ENCODE assay signal across 24 cellular contexts in the genomic region with DNA sequence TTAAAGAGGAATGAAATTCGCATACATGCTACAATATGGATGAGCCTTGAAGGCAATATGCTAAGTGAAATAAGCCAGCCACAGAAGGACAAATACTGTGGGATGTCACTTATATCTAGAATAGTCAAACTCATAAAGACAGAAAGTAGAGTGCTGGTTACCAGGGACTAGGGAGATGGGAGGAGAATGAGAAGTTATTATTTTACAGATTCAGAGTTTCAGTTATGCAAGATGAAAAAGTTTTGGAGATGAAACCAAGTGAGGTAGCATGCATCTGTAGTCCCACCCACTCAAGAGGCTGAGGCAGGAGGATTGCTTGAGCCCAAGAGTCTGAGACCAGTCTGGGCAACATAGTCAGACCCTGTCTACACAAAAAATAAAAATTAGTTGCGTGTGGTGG.
DNase-seq lines count a peak whose midpoint lies in the region; ATAC-seq, FAIRE-seq and TF ChIP-seq lines count a peak whose summit lies in the region.
"Had no signal": no experiment of that assay in that cellular context is flagged by ENCODE, and none has a peak within 500 bp of the region (broad histone marks: within the 10 kb centered on the region; RNA-seq: fewer than 3 reads in every experiment).

No MANE protein-coding gene starts in this region.

- TF ChIP-seq CTCF in tibial artery (IDR thresholded peaks at IDR 0.05) = no peak
- TF ChIP-seq CTCF in ovary (IDR thresholded peaks at IDR 0.05) = no peak

- H3K36me3 Mint-ChIP-seq in activated CD4-positive, alpha-beta T cell treated with anti-CD3 and anti-CD28 coated beads for 36 hours (ENCODE audit: low read depth) = no peaks in the 10 kb centered on the region
- no peaks in the 10 kb centered on the region for H3K36me3 Mint-ChIP-seq in stimulated activated effector memory CD8-positive, alpha-beta T cell treated with anti-CD3 and anti-CD28 coated beads, Interleukin-12 subunit alpha, Interleukin-12 subunit beta, amount 100 ng/mL, for 72 hours
- H3K36me3 Mint-ChIP-seq: CD4-positive, alpha-beta memory T cell had no signal

- no peak overlapping the region for H3K4me3 ChIP-seq in tibial artery
- no peak overlapping the region for H3K4me3 ChIP-seq in ovary
- H3K4me3 ChIP-seq: BLaER1 had no signal

- no peaks in the 10 kb centered on the region for H3K9me3 Mint-ChIP-seq in activated CD4-positive, alpha-beta T cell treated with anti-CD3 and anti-CD28 coated beads for 36 hours (ENCODE audit: low read depth)
- H3K9me3 Mint-ChIP-seq in stimulated activated effector memory CD8-positive, alpha-beta T cell treated with anti-CD3 and anti-CD28 coated beads, Interleukin-12 subunit alpha, Interleukin-12 subunit beta, amount 100 ng/mL, for 72 hours = no peaks in the 10 kb centered on the region
- H3K9me3 Mint-ChIP-seq: CD4-positive, alpha-beta memory T cell had no signal

- H3K27ac ChIP-seq in tibial artery = no peak overlapping the region
- no peak overlapping the region for H3K27ac ChIP-seq in ovary
- H3K27ac ChIP-seq: 22Rv1, BLaER1 had no signal

- H3K27ac Mint-ChIP-seq in activated CD4-positive, alpha-beta T cell treated with anti-CD3 and anti-CD28 coated beads for 36 hours = no peak overlapping the region
- H3K27ac Mint-ChIP-seq in stimulated activated effector memory CD8-positive, alpha-beta T cell treated with anti-CD3 and anti-CD28 coated beads, Interleukin-12 subunit alpha, Interleukin-12 subunit beta, amount 100 ng/mL, for 72 hours = no peak overlapping the region
- H3K27ac Mint-ChIP-seq: CD4-positive, alpha-beta memory T cell had no signal

- H3K4me1 Mint-ChIP-seq in activated CD4-positive, alpha-beta T cell treated with anti-CD3 and anti-CD28 coated beads for 36 hours = peaks cover 38% of the 10 kb centered on the region
- peaks cover 39% of the 10 kb centered on the region for H3K4me1 Mint-ChIP-seq in stimulated activated effector memory CD8-positive, alpha-beta T cell treated with anti-CD3 and anti-CD28 coated beads, Interleukin-12 subunit alpha, Interleukin-12 subunit beta, amount 100 ng/mL, for 72 hours

- peak; percentile 90 for FAIRE-seq in GM18507 (lab: Jason Lieb, UNC)

- H3K4me1 ChIP-seq in tibial artery = no peaks in the 10 kb centered on the region
- H3K4me1 ChIP-seq in ovary (ENCODE audit: insufficient read depth) = no peaks in the 10 kb centered on the region
- H3K4me1 ChIP-seq: Caco-2 had no signal

- no peak overlapping the region for H3K4me3 Mint-ChIP-seq in activated CD4-positive, alpha-beta T cell treated with anti-CD3 and anti-CD28 coated beads for 36 hours
- H3K4me3 Mint-ChIP-seq in stimulated activated effector memory CD8-positive, alpha-beta T cell treated with anti-CD3 and anti-CD28 coated beads, Interleukin-12 subunit alpha, Interleukin-12 subunit beta, amount 100 ng/mL, for 72 hours = no peak overlapping the region
- H3K4me3 Mint-ChIP-seq: CD4-positive, alpha-beta memory T cell had no signal

- intact Hi-C loops in activated CD4-positive, alpha-beta T cell treated with anti-CD3 and anti-CD28 coated beads for 36 hours (cut with DNase I, micrococcal nuclease) = no loop called here
- intact Hi-C loops in tibial artery (cut with DNase I; ENCODE audit: low total_unique reads) (loop anchor here (10.0 kb wide), 1 partner anchor 130 kb away; no protein-coding TSS in a partner anchor), ovary (cut with DNase I) (no loop called here)

- TF ChIP-seq POLR2A in ovary (IDR thresholded peaks at IDR 0.05) = no peak

- no peak for DNase-seq in activated CD4-positive, alpha-beta T cell treated with anti-CD3 and anti-CD28 coated beads for 36 hours
- DNase-seq in activated CD4-positive, alpha-beta T cell treated with anti-CD3 and anti-CD28 coated beads, Interleukin-2, amount 50 U/mL, for 1 hour = no peak
- DNase-seq in GM18507 (ENCODE audit: extremely low spot score, insufficient read length, low read depth) = no peak
- no peak for DNase-seq in stimulated activated effector memory CD8-positive, alpha-beta T cell treated with anti-CD3 and anti-CD28 coated beads, Interleukin-12 subunit alpha, Interleukin-12 subunit beta, amount 100 ng/mL, for 72 hours (ENCODE audit: low spot score in 2 of 2)
- DNase-seq in tibial artery = no peak
- no peak for DNase-seq in ovary
- DNase-seq: ACHN; Caco-2; CD4-positive, alpha-beta memory T cell; DMS153; MM.1S; NCI-H1048; NCI-H1417 treated with DMSO at 0.1 percent for 48 hours; NCI-H187; NCI-H2107; NCI-H446 treated with DMSO at 0.1 percent for 48 hours; NCI-H526 treated with DMSO at 0.1 percent for 48 hours; PC-3; Right ventricle myocardium superior; SW 1271 had no signal

- peak; percentile 20 for ATAC-seq in activated CD4-positive, alpha-beta T cell treated with anti-CD3 and anti-CD28 coated beads for 36 hours
- ATAC-seq in HG02981 (IDR thresholded peaks at IDR 0.05; ENCODE audit: unreplicated experiment) (peak; percentile 21), GM18498 (IDR thresholded peaks at IDR 0.05; ENCODE audit: unreplicated experiment) (no peak)
- peak; percentile 31 for ATAC-seq in stimulated activated effector memory CD8-positive, alpha-beta T cell treated with anti-CD3 and anti-CD28 coated beads, Interleukin-12 subunit alpha, Interleukin-12 subunit beta, amount 100 ng/mL, for 72 hours
- ATAC-seq: PC-3 had no signal

- TF ChIP-seq EP300 in ovary (IDR thresholded peaks at IDR 0.05) = no peak

- 93 to 94% (median 93%) methylated on average over 2 of the region's 2 CpGs for WGBS in ovary, 3 donors

- POLR2A ChIA-PET in activated CD4-positive, alpha-beta T cell treated with anti-CD3 and anti-CD28 coated beads for 36 hours (lab: Charles Lee) = no interaction called here

- no peaks in the 10 kb centered on the region for H3K9me3 ChIP-seq in tibial artery
- H3K9me3 ChIP-seq in ovary = no peaks in the 10 kb centered on the region
- H3K9me3 ChIP-seq: BLaER1, Caco-2 had no signal

- H3K36me3 ChIP-seq in tibial artery (no peaks in the 10 kb centered on the region), ovary (no peaks in the 10 kb centered on the region)
- H3K36me3 ChIP-seq: BLaER1 had no signal

- H3K27me3 ChIP-seq in tibial artery (no peaks in the 10 kb centered on the region), ovary (no peaks in the 10 kb centered on the region)
- H3K27me3 ChIP-seq: BLaER1 had no signal

- CTCF ChIA-PET in activated CD4-positive, alpha-beta T cell treated with anti-CD3 and anti-CD28 coated beads for 36 hours (lab: Charles Lee) = no interaction called here

- H3K27me3 Mint-ChIP-seq in activated CD4-positive, alpha-beta T cell treated with anti-CD3 and anti-CD28 coated beads for 36 hours = peaks cover 4% of the 10 kb centered on the region
